In genomic region chr10:131656446-131656845, GRCh38 we compare ENCODE assay signal across 20 cellular contexts.
"Had no signal": no experiment of that assay in that cellular context is flagged by ENCODE, and none has a peak within 500 bp of the region (broad histone marks: within the 10 kb centered on the region; RNA-seq: fewer than 3 reads in every experiment).

No MANE protein-coding gene starts in this region.

- H3K27me3 ChIP-seq: upper lobe of left lung had no signal

- H3K36me3 Mint-ChIP-seq: mesothelial cell of epicardium had no signal

- ATAC-seq: effector memory CD8-positive, alpha-beta T cell; left colon had no signal

- H3K9me3 Mint-ChIP-seq: activated T-cell treated with anti-CD3 and anti-CD28 coated beads, Interleukin-2, amount 50 U/mL, for 24 hours; effector memory CD8-positive, alpha-beta T cell; stimulated activated naive CD8-positive, alpha-beta T cell treated with anti-CD3 and anti-CD28 coated beads, Interleukin-15, Interleukin-2, amounts not matched to agents 100 ng/mL and 50 ng/mL, for 24 hours; T-helper 2 cell treated with Interferon-gamma antibody and Interleukin-4, amounts not matched to agents 5 μg/mL and 100 μg/mL, for 36 hours had no signal

- H3K36me3 ChIP-seq: breast epithelium, upper lobe of left lung had no signal

- H3K4me3 Mint-ChIP-seq: activated T-cell treated with anti-CD3 and anti-CD28 coated beads, Interleukin-2, amount 50 U/mL, for 24 hours; effector memory CD8-positive, alpha-beta T cell; mesothelial cell of epicardium; nephron; stimulated activated naive CD8-positive, alpha-beta T cell treated with anti-CD3 and anti-CD28 coated beads, Interleukin-15, Interleukin-2, amounts not matched to agents 100 ng/mL and 50 ng/mL, for 24 hours; T-helper 2 cell treated with Interferon-gamma antibody and Interleukin-4, amounts not matched to agents 5 μg/mL and 100 μg/mL, for 36 hours had no signal

- H3K27ac Mint-ChIP-seq: activated T-cell treated with anti-CD3 and anti-CD28 coated beads, Interleukin-2, amount 50 U/mL, for 24 hours; effector memory CD8-positive, alpha-beta T cell; mesothelial cell of epicardium; progenitor cell of endocrine pancreas; stimulated activated naive CD8-positive, alpha-beta T cell treated with anti-CD3 and anti-CD28 coated beads, Interleukin-15, Interleukin-2, amounts not matched to agents 100 ng/mL and 50 ng/mL, for 24 hours; T-helper 2 cell treated with Interferon-gamma antibody and Interleukin-4, amounts not matched to agents 5 μg/mL and 100 μg/mL, for 36 hours had no signal

- H3K4me1 ChIP-seq: breast epithelium, upper lobe of left lung had no signal

- H3K27ac ChIP-seq: breast epithelium, SK-N-MC, upper lobe of left lung had no signal

- H3K4me3 ChIP-seq: breast epithelium, lung, SK-N-MC, upper lobe of left lung had no signal

- DNase-seq: activated CD4-positive, alpha-beta T cell treated with anti-CD3 and anti-CD28 coated beads, Interleukin-2, amount 50 U/mL, for 48 hours; activated effector memory CD4-positive, alpha-beta T cell treated with Interleukin-2 at 50 U/mL for 16 hours; activated naive CD4-positive, alpha-beta T cell treated with anti-CD3 and anti-CD28 coated beads, Interleukin-2, amount 50 U/mL, for 16 hours; activated T-cell treated with anti-CD3 and anti-CD28 coated beads, Interleukin-2, amount 50 U/mL, for 24 hours; effector memory CD8-positive, alpha-beta T cell; left colon; nucleus accumbens; stimulated activated CD4-positive, alpha-beta T cell treated with anti-CD3 and anti-CD28 coated beads, Interleukin-15, amount 100 ng/mL, for 24 hours; stimulated activated CD4-positive, alpha-beta T cell treated with anti-CD3 and anti-CD28 coated beads, Interleukin-2, amount 100 ng/mL, for 48 hours; upper lobe of left lung had no signal

- FAIRE-seq: astrocyte, TTC549 had no signal
